12 cellular contexts compared by ENCODE assay signal in the genomic region with DNA sequence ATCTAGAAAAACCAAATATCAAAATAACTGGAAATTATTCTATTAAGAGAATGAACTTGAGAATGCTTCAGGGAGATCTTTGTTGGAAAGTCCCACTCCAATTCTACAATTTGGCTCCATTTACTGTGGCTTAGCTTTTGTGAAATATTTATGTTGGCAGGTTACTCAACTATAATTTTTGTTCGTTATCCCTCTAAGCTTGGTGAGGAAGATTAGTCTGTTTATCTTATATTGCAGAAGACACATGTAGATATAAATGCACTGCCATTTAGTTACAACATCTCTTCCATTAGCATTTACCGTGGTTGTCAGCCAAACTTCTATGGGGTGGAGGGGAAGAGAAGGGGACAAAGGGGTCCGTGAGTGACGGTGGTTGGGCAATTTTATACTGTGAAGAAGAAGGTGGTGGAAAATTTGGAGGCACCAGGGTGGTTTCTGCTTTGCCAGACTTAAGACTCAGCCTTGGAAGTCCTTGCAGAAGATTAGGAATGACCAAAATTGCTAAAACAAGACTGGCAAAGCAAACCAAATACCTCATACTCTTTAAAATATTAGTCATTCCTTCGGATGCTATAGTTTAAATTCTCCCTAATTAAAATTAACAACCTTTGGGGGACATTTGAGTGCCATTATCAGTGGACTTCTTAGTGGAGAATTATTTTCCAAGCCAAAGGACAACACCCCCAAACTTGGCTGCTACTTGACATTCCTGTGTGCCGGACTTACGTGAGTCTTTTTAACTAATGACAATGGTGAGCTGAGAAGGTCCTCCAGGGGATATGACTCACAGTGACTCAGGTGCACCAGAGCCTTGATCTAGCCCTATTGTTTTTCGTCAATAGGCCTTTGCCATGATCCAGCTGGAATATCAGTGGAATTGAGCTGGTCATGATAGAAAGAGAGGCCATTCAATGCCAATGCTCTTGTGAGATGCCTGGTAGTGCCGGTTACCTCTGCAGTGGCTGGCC.
DNase-seq lines count a peak whose midpoint lies in the region; ATAC-seq, FAIRE-seq and TF ChIP-seq lines count a peak whose summit lies in the region.
"Had no signal": no experiment of that assay in that cellular context is flagged by ENCODE, and none has a peak within 500 bp of the region (broad histone marks: within the 10 kb centered on the region; RNA-seq: fewer than 3 reads in every experiment).

No MANE protein-coding gene starts in this region.

- 18 to 20% methylated on average over 9 of the region's 9 CpGs for WGBS in aorta, 2 donors

- intact Hi-C loops in left cardiac atrium (cut with DNase I) (no loop called here), aorta (cut with DNase I) (no loop called here)

- H3K36me3 ChIP-seq in right atrium auricular region (no peaks in the 10 kb centered on the region), aorta (ENCODE audit: control insufficient read depth in 1 of 2, insufficient read depth in 2 of 2, low read length in 1 of 2) (no peaks in the 10 kb centered on the region), WERI-Rb-1 (no peaks in the 10 kb centered on the region)
- H3K36me3 ChIP-seq: gastrocnemius medialis had no signal

- DNase-seq in left cardiac atrium (peak; percentile 26), right atrium auricular region (ENCODE audit: low spot score) (no peak), SW480 (ENCODE audit: low spot score) (peak; percentile 88), fibroblast of the aortic adventitia (ENCODE audit: low read depth) (peak; percentile 99), aorta (no peak), WERI-Rb-1 (no peak), GM12891 (ENCODE audit: insufficient read length, low spot score) (no peak)
- DNase-seq: activated CD4-positive, CD25-positive, alpha-beta regulatory T cell treated with anti-CD3 and anti-CD28 coated beads, Interleukin-2, amount 50 U/mL, for 72 hours; activated naive CD8-positive, alpha-beta T cell treated with anti-CD3 and anti-CD28 coated beads, Interleukin-2, amount 10 ng/mL, durations not matched to agents 7 days and 5 days; gastrocnemius medialis; NK-92 treated with Interleukin-12 subunit alpha and Interleukin-12 subunit beta, amount 100 ng/mL, for 24 hours had no signal

- H3K27ac ChIP-seq in right atrium auricular region (no peak overlapping the region), aorta (ENCODE audit: low read depth in 1 of 2, low read length in 2 of 2) (no peak overlapping the region), WERI-Rb-1 (no peak overlapping the region)
- H3K27ac ChIP-seq: gastrocnemius medialis had no signal

- ATAC-seq in left cardiac atrium, result peak in 1 of 2 donors; percentile 62
- peak; percentile 4 for ATAC-seq in aorta (ENCODE audit: low FRiP score)
- ATAC-seq in HG03097 (IDR thresholded peaks at IDR 0.05; ENCODE audit: low FRiP score, unreplicated experiment), result no peak
- ATAC-seq: gastrocnemius medialis had no signal

- H3K4me3 ChIP-seq in right atrium auricular region (no peak overlapping the region), fibroblast of the aortic adventitia (ENCODE audit: low read depth, low read length) (no peak overlapping the region), aorta (ENCODE audit: low read length in 2 of 2) (no peak overlapping the region), WERI-Rb-1 (ENCODE audit: low read depth, low read length) (no peak overlapping the region)
- H3K4me3 ChIP-seq: gastrocnemius medialis had no signal

- FAIRE-seq in GM12891 (lab: Jason Lieb, UNC), result no peak

- TF ChIP-seq POLR2A in GM12891 (IDR thresholded peaks at IDR 0.05; ENCODE audit: low read depth, low read length), result no peak

- peaks cover 0 to 13% of the 10 kb centered on the region in 2 donors for H3K4me1 ChIP-seq in right atrium auricular region
- H3K4me1 ChIP-seq in aorta (ENCODE audit: control insufficient read depth in 1 of 2, insufficient read depth in 2 of 2, low read length in 2 of 2), result no peaks in the 10 kb centered on the region

- TF ChIP-seq CTCF in right atrium auricular region (IDR thresholded peaks at IDR 0.05) (no peak), fibroblast of the aortic adventitia (IDR thresholded peaks at IDR 0.05; ENCODE audit: insufficient read depth, low read length) (no peak), WERI-Rb-1 (IDR thresholded peaks at IDR 0.05; ENCODE audit: low read depth, low read length) (no peak)

- H3K9me3 ChIP-seq in right atrium auricular region (no peaks in the 10 kb centered on the region), aorta (ENCODE audit: control insufficient read depth, low read length) (no peaks in the 10 kb centered on the region), WERI-Rb-1 (ENCODE audit: severe bottlenecking) (no peaks in the 10 kb centered on the region)
- H3K9me3 ChIP-seq: gastrocnemius medialis had no signal

- H3K27me3 ChIP-seq in right atrium auricular region (no peaks in the 10 kb centered on the region), aorta (ENCODE audit: control insufficient read depth in 1 of 2, insufficient read depth in 2 of 2, low read length in 1 of 2) (no peaks in the 10 kb centered on the region), WERI-Rb-1 (ENCODE audit: insufficient read depth, low read depth, severe bottlenecking) (no peaks in the 10 kb centered on the region)
- H3K27me3 ChIP-seq: gastrocnemius medialis had no signal

TF ChIP-seq in GM12891, 5 proteins besides CTCF, POLR2A, EP300 and RAD21:
- no peak for TF ChIP-seq TAF1 (IDR thresholded peaks at IDR 0.05; ENCODE audit: low read depth, low read length)

Comparison
In these comparisons a context has a peak if more than half of its experiments do, and no peak if none do; other contexts are left out.
1. DNase-seq: peak in left cardiac atrium (single experiment), SW480 (single experiment) and fibroblast of the aortic adventitia (single experiment); none in right atrium auricular region (single experiment), aorta (0 of 2), WERI-Rb-1 (single experiment) and GM12891 (single experiment).